ENCODE assay signal across 20 cellular contexts in the genomic region with DNA sequence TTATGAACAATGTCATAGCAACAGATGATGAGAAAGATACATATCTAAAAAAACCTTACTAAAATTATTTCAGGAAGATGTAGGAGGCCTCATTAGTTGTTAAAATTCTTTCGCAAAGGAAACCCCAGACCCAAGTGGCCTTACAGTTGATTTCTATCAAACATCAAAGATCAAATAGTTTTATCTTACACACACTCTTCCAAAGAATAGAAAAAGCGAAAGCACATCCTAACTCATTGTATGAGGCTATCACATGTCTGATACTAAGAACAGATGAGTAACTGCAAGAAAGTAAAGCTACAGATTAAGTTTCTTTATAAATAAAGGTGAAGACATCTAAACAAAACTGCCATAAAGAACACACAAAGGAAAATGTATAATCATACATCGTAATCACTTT.
DNase-seq lines count a peak whose midpoint lies in the region; ATAC-seq and TF ChIP-seq lines count a peak whose summit lies in the region.
"Had no signal": no experiment of that assay in that cellular context is flagged by ENCODE, and none has a peak within 500 bp of the region (broad histone marks: within the 10 kb centered on the region; RNA-seq: fewer than 3 reads in every experiment).

No MANE protein-coding gene starts in this region.

- no peak overlapping the region for H3K4me3 ChIP-seq in breast epithelium
- H3K4me3 ChIP-seq: BLaER1 had no signal

- no peaks in the 10 kb centered on the region for H3K27me3 ChIP-seq in breast epithelium
- H3K27me3 ChIP-seq: BLaER1 had no signal

- POLR2A ChIA-PET in activated CD4-positive, alpha-beta memory T cell treated with anti-CD3 and anti-CD28 coated beads for 36 hours (lab: Charles Lee): no interaction called here
- POLR2A ChIA-PET in activated CD4-positive, alpha-beta memory T cell treated with anti-CD3 and anti-CD28 coated beads, Interleukin-2, amount 10 ng/mL, durations not matched to agents 7 days and 5 days (lab: Charles Lee): no interaction called here

- peaks cover 6% of the 10 kb centered on the region for H3K9me3 Mint-ChIP-seq in activated CD4-positive, alpha-beta memory T cell treated with anti-CD3 and anti-CD28 coated beads for 36 hours
- H3K9me3 Mint-ChIP-seq in activated CD4-positive, alpha-beta memory T cell treated with anti-CD3 and anti-CD28 coated beads, Interleukin-2, amount 10 ng/mL, durations not matched to agents 7 days and 5 days: no peaks in the 10 kb centered on the region
- peaks cover 4 to 6% of the 10 kb centered on the region in 2 donors for H3K9me3 Mint-ChIP-seq in activated naive CD4-positive, alpha-beta T cell treated with anti-CD3 and anti-CD28 coated beads, Interleukin-2, amount 50 U/mL, for 72 hours
- H3K9me3 Mint-ChIP-seq in activated naive CD4-positive, alpha-beta T cell treated with anti-CD3 and anti-CD28 coated beads, Interleukin-2, amount 10 ng/mL, durations not matched to agents 7 days and 5 days: no peaks in the 10 kb centered on the region
- H3K9me3 Mint-ChIP-seq in T-helper 2 cell treated with Interferon-gamma antibody and Interleukin-4, amounts not matched to agents 5 μg/mL and 100 μg/mL, for 36 hours: peaks cover 10% of the 10 kb centered on the region
- H3K9me3 Mint-ChIP-seq: HFFc6 had no signal

- no peaks in the 10 kb centered on the region for H3K36me3 ChIP-seq in KOPT-K1 (ENCODE audit: insufficient read depth, low read length)
- H3K36me3 ChIP-seq in breast epithelium: no peaks in the 10 kb centered on the region
- H3K36me3 ChIP-seq: BLaER1 had no signal

- peaks cover 32% of the 10 kb centered on the region for H3K4me1 Mint-ChIP-seq in activated CD4-positive, alpha-beta memory T cell treated with anti-CD3 and anti-CD28 coated beads for 36 hours (ENCODE audit: low read depth)
- H3K4me1 Mint-ChIP-seq in activated CD4-positive, alpha-beta memory T cell treated with anti-CD3 and anti-CD28 coated beads, Interleukin-2, amount 10 ng/mL, durations not matched to agents 7 days and 5 days: peaks cover 5% of the 10 kb centered on the region
- H3K4me1 Mint-ChIP-seq in activated naive CD4-positive, alpha-beta T cell treated with anti-CD3 and anti-CD28 coated beads, Interleukin-2, amount 10 ng/mL, durations not matched to agents 7 days and 5 days: peaks cover 7% of the 10 kb centered on the region
- H3K4me1 Mint-ChIP-seq in T-helper 2 cell treated with Interferon-gamma antibody and Interleukin-4, amounts not matched to agents 5 μg/mL and 100 μg/mL, for 36 hours (ENCODE audit: low read depth): peaks cover 14% of the 10 kb centered on the region
- H3K4me1 Mint-ChIP-seq: CD14-positive monocyte had no signal

- CTCF ChIA-PET in activated CD4-positive, alpha-beta memory T cell treated with anti-CD3 and anti-CD28 coated beads for 36 hours (lab: Charles Lee): no interaction called here
- CTCF ChIA-PET in activated CD4-positive, alpha-beta memory T cell treated with anti-CD3 and anti-CD28 coated beads, Interleukin-2, amount 10 ng/mL, durations not matched to agents 7 days and 5 days (lab: Charles Lee): no interaction called here
- CTCF ChIA-PET in activated naive CD4-positive, alpha-beta T cell treated with anti-CD3 and anti-CD28 coated beads, Interleukin-2, amount 10 ng/mL, durations not matched to agents 7 days and 5 days (lab: Charles Lee): no interaction called here

- peak overlapping the region; percentile 61 for H3K27ac ChIP-seq in KOPT-K1 (ENCODE audit: low read depth, low read length, poor library complexity, severe bottlenecking)
- H3K27ac ChIP-seq in breast epithelium: no peak overlapping the region
- H3K27ac ChIP-seq: BLaER1, HL-60 had no signal

- no peaks in the 10 kb centered on the region for H3K4me1 ChIP-seq in breast epithelium
- H3K4me1 ChIP-seq: BLaER1 had no signal

- no peaks in the 10 kb centered on the region for H3K27me3 Mint-ChIP-seq in activated CD4-positive, alpha-beta memory T cell treated with anti-CD3 and anti-CD28 coated beads for 36 hours
- H3K27me3 Mint-ChIP-seq in activated CD4-positive, alpha-beta memory T cell treated with anti-CD3 and anti-CD28 coated beads, Interleukin-2, amount 10 ng/mL, durations not matched to agents 7 days and 5 days: no peaks in the 10 kb centered on the region
- H3K27me3 Mint-ChIP-seq in activated naive CD4-positive, alpha-beta T cell treated with anti-CD3 and anti-CD28 coated beads, Interleukin-2, amount 10 ng/mL, durations not matched to agents 7 days and 5 days: peaks cover 4% of the 10 kb centered on the region
- H3K27me3 Mint-ChIP-seq in T-helper 2 cell treated with Interferon-gamma antibody and Interleukin-4, amounts not matched to agents 5 μg/mL and 100 μg/mL, for 36 hours (ENCODE audit: low read depth): peaks cover 2% of the 10 kb centered on the region

- TF ChIP-seq CTCF in breast epithelium (IDR thresholded peaks at IDR 0.05): no peak

- no peak for DNase-seq in activated CD4-positive, alpha-beta memory T cell treated with anti-CD3 and anti-CD28 coated beads for 36 hours
- DNase-seq in activated CD4-positive, alpha-beta memory T cell treated with anti-CD3 and anti-CD28 coated beads, Interleukin-2, amount 10 ng/mL, durations not matched to agents 7 days and 5 days: no peak
- DNase-seq in activated naive CD4-positive, alpha-beta T cell treated with anti-CD3 and anti-CD28 coated beads, Interleukin-2, amount 50 U/mL, for 72 hours (ENCODE audit: low spot score in 2 of 2): no peak
- no peak for DNase-seq in activated naive CD4-positive, alpha-beta T cell treated with anti-CD3 and anti-CD28 coated beads, Interleukin-2, amount 10 ng/mL, durations not matched to agents 7 days and 5 days
- no peak for DNase-seq in T-helper 2 cell treated with Interferon-gamma antibody and Interleukin-4, amounts not matched to agents 5 μg/mL and 100 μg/mL, for 36 hours (ENCODE audit: low spot score)
- no peak for DNase-seq in breast epithelium (ENCODE audit: low spot score in 2 of 2)
- DNase-seq: 8988T; Calu3; CD8-positive, alpha-beta T cell; DMS79 treated with DMSO at 0.1 percent for 48 hours; GF-D8; GOT3; H7; HFFc6 had no signal

- no peak for TF ChIP-seq POLR2A in breast epithelium (IDR thresholded peaks at IDR 0.05)

- intact Hi-C loops in activated CD4-positive, alpha-beta memory T cell treated with anti-CD3 and anti-CD28 coated beads for 36 hours (cut with micrococcal nuclease): loop anchor here (2.0 kb wide), 2 partner anchors 40 to 56 kb away; no protein-coding TSS in a partner anchor
- intact Hi-C loops in breast epithelium (cut with DNase I; ENCODE audit: low total_unique reads): no loop called here

- no peak overlapping the region for H3K4me3 Mint-ChIP-seq in activated CD4-positive, alpha-beta memory T cell treated with anti-CD3 and anti-CD28 coated beads for 36 hours
- no peak overlapping the region for H3K4me3 Mint-ChIP-seq in activated CD4-positive, alpha-beta memory T cell treated with anti-CD3 and anti-CD28 coated beads, Interleukin-2, amount 10 ng/mL, durations not matched to agents 7 days and 5 days
- H3K4me3 Mint-ChIP-seq in activated naive CD4-positive, alpha-beta T cell treated with anti-CD3 and anti-CD28 coated beads, Interleukin-2, amount 10 ng/mL, durations not matched to agents 7 days and 5 days: no peak overlapping the region
- H3K4me3 Mint-ChIP-seq in T-helper 2 cell treated with Interferon-gamma antibody and Interleukin-4, amounts not matched to agents 5 μg/mL and 100 μg/mL, for 36 hours: peak overlapping the region; percentile 13
- H3K4me3 Mint-ChIP-seq: CD8-positive, alpha-beta T cell; HFFc6 had no signal

- peak; percentile 57 to 79 for ATAC-seq in activated naive CD4-positive, alpha-beta T cell treated with anti-CD3 and anti-CD28 coated beads, Interleukin-2, amount 50 U/mL, for 72 hours
- ATAC-seq in GM21737 (IDR thresholded peaks at IDR 0.05; ENCODE audit: unreplicated experiment): no peak
- ATAC-seq: CD8-positive, alpha-beta T cell; HCT116 had no signal

- H3K9me3 ChIP-seq in KOPT-K1 (ENCODE audit: insufficient read depth, low read length, poor library complexity, severe bottlenecking) (peaks cover 11% of the 10 kb centered on the region), breast epithelium (peaks cover 0 to 8% of the 10 kb centered on the region in 2 donors)

- H3K27ac Mint-ChIP-seq in activated CD4-positive, alpha-beta memory T cell treated with anti-CD3 and anti-CD28 coated beads for 36 hours: peak overlapping the region; percentile 49
- H3K27ac Mint-ChIP-seq in activated CD4-positive, alpha-beta memory T cell treated with anti-CD3 and anti-CD28 coated beads, Interleukin-2, amount 10 ng/mL, durations not matched to agents 7 days and 5 days: no peak overlapping the region
- peak overlapping the region in 1 of 2 donors; percentile 48 for H3K27ac Mint-ChIP-seq in activated naive CD4-positive, alpha-beta T cell treated with anti-CD3 and anti-CD28 coated beads, Interleukin-2, amount 50 U/mL, for 72 hours
- no peak overlapping the region for H3K27ac Mint-ChIP-seq in activated naive CD4-positive, alpha-beta T cell treated with anti-CD3 and anti-CD28 coated beads, Interleukin-2, amount 10 ng/mL, durations not matched to agents 7 days and 5 days
- peak overlapping the region; percentile 1 for H3K27ac Mint-ChIP-seq in T-helper 2 cell treated with Interferon-gamma antibody and Interleukin-4, amounts not matched to agents 5 μg/mL and 100 μg/mL, for 36 hours
- H3K27ac Mint-ChIP-seq: CD14-positive monocyte; CD8-positive, alpha-beta T cell; HFFc6 had no signal

- peaks cover 5% of the 10 kb centered on the region for H3K36me3 Mint-ChIP-seq in activated CD4-positive, alpha-beta memory T cell treated with anti-CD3 and anti-CD28 coated beads for 36 hours
- H3K36me3 Mint-ChIP-seq in activated CD4-positive, alpha-beta memory T cell treated with anti-CD3 and anti-CD28 coated beads, Interleukin-2, amount 10 ng/mL, durations not matched to agents 7 days and 5 days (ENCODE audit: low read depth): no peaks in the 10 kb centered on the region
- H3K36me3 Mint-ChIP-seq in activated naive CD4-positive, alpha-beta T cell treated with anti-CD3 and anti-CD28 coated beads, Interleukin-2, amount 50 U/mL, for 72 hours: peaks cover 0 to 10% of the 10 kb centered on the region in 2 donors
- H3K36me3 Mint-ChIP-seq in activated naive CD4-positive, alpha-beta T cell treated with anti-CD3 and anti-CD28 coated beads, Interleukin-2, amount 10 ng/mL, durations not matched to agents 7 days and 5 days: no peaks in the 10 kb centered on the region
- peaks cover 3% of the 10 kb centered on the region for H3K36me3 Mint-ChIP-seq in T-helper 2 cell treated with Interferon-gamma antibody and Interleukin-4, amounts not matched to agents 5 μg/mL and 100 μg/mL, for 36 hours (ENCODE audit: low read depth)
- H3K36me3 Mint-ChIP-seq: CD14-positive monocyte had no signal

Comparison
In these comparisons a context has a peak if more than half of its experiments do, and no peak if none do; other contexts are left out.
1. H3K27ac Mint-ChIP-seq: peak in activated CD4-positive, alpha-beta memory T cell treated with anti-CD3 and anti-CD28 coated beads for 36 hours (single experiment) and T-helper 2 cell treated with Interferon-gamma antibody and Interleukin-4, amounts not matched to agents 5 μg/mL and 100 μg/mL, for 36 hours (single experiment); none in activated CD4-positive, alpha-beta memory T cell treated with anti-CD3 and anti-CD28 coated beads, Interleukin-2, amount 10 ng/mL, durations not matched to agents 7 days and 5 days (single experiment) and activated naive CD4-positive, alpha-beta T cell treated with anti-CD3 and anti-CD28 coated beads, Interleukin-2, amount 10 ng/mL, durations not matched to agents 7 days and 5 days (single experiment).